In genomic region chr9:96217358-96217755, GRCh38 we compare ENCODE assay signal across 10 cellular contexts.
A peak's percentile ranks its signal among the peaks of the same experiment; 100 is the strongest.
DNase-seq lines count a peak whose midpoint lies in the region; ATAC-seq and TF ChIP-seq lines count a peak whose summit lies in the region.
"Had no signal": no experiment of that assay in that cellular context is flagged by ENCODE, and none has a peak within 500 bp of the region (broad histone marks: within the 10 kb centered on the region; RNA-seq: fewer than 3 reads in every experiment).

No MANE protein-coding gene starts in this region.

- peak overlapping the region; percentile 90 for H2AFZ ChIP-seq in HCT116 (ENCODE audit: low read depth, low read length, poor library complexity, severe bottlenecking)

- in situ Hi-C loops in GM13977 (cut with MboI; ENCODE audit: low pct_unique_long_range_greater_than_20kb, low sequenced_read_pairs, unreplicated experiment): no loop called here

- no peak for TF ChIP-seq RAD21 in HCT116 (IDR thresholded peaks at IDR 0.05; ENCODE audit: low read depth)

- peaks cover 61% of the 10 kb centered on the region for H3K27me3 Mint-ChIP-seq in activated T-helper 2 cell treated with anti-CD3 and anti-CD28 coated beads, Interferon-gamma antibody, Interleukin-2, Interleukin-4, amounts not matched to agents 10 μg/mL and 5 μg/mL and 100 μg/mL, durations not matched to agents 14 hours and 24 hours and 36 hours (ENCODE audit: low read depth)
- H3K27me3 Mint-ChIP-seq in immature natural killer cell (ENCODE audit: low read depth in 3 of 3): peaks cover 8 to 19% (median 14%) of the 10 kb centered on the region in 3 donors
- peaks cover 41% of the 10 kb centered on the region for H3K27me3 Mint-ChIP-seq in HFFc6 (ENCODE audit: insufficient read depth)

- no peaks in the 10 kb centered on the region for H3K79me2 ChIP-seq in HCT116 (ENCODE audit: insufficient read depth, low read length)

- CTCF ChIA-PET in HCT116 (lab: Charles Lee): interaction anchor here (0.7 to 1.5 kb wide), 4 partner anchors 9 to 1536 kb away, joined by 3 to 6 read pairs (median 4); no protein-coding TSS in a partner anchor

- RAD21 ChIA-PET in HCT116 (lab: Charles Lee; ENCODE audit: low non-redundant PET in 1 of 2, low total read pairs in 2 of 2, uncharacterized antibody in 2 of 2, unreplicated experiment in 2 of 2): interaction anchor here in 1 of 2 experiments (0.7 kb wide), 1 partner anchor 811 kb away, joined by 3 read pairs; no protein-coding TSS in a partner anchor

- H3K9ac ChIP-seq in HCT116 (ENCODE audit: low read length): no peak overlapping the region

- H3K4me2 ChIP-seq in HCT116 (ENCODE audit: low read length): no peak overlapping the region

- TF ChIP-seq CTCF in HCT116 (IDR thresholded peaks at IDR 0.05 in 2 of 3, conservative IDR thresholded peaks at IDR 0.05 in 1 of 3; ENCODE audit: borderline replicate concordance in 1 of 3, insufficient read depth in 1 of 3, low read depth in 2 of 3, low read length in 2 of 3) (no peak), HFFc6 (IDR thresholded peaks at IDR 0.05) (no peak), GM13977 (IDR thresholded peaks at IDR 0.05; ENCODE audit: extremely low read depth, insufficient read depth, missing control alignments) (no peak)

- H3K27me3 ChIP-seq in HCT116 (ENCODE audit: insufficient read depth, low read length): 0 out of 2 replicates have a peak, but pooled peaks cover 3% of the 10 kb centered on the region

- H3K4me3 ChIP-seq in HCT116 (replicated peaks in 1 of 2; ENCODE audit: low read depth in 1 of 2, low read length in 2 of 2): no peak overlapping the region

- H3K9me3 ChIP-seq in HCT116 (ENCODE audit: control insufficient read depth in 1 of 2, insufficient read depth in 1 of 2, low read depth in 1 of 2, low read length in 2 of 2): no peaks in the 10 kb centered on the region

- TF ChIP-seq POLR2A in HCT116 (IDR thresholded peaks at IDR 0.05; ENCODE audit: borderline replicate concordance, extremely low read depth, insufficient read depth, insufficient read length): no peak

- H3K4me1 Mint-ChIP-seq in activated T-helper 2 cell treated with anti-CD3 and anti-CD28 coated beads, Interferon-gamma antibody, Interleukin-2, Interleukin-4, amounts not matched to agents 10 μg/mL and 5 μg/mL and 100 μg/mL, durations not matched to agents 14 hours and 24 hours and 36 hours (ENCODE audit: low read depth): peaks cover 13% of the 10 kb centered on the region
- H3K4me1 Mint-ChIP-seq in immature natural killer cell: peaks cover 21 to 22% of the 10 kb centered on the region in 2 donors
- H3K4me1 Mint-ChIP-seq in HFFc6 (ENCODE audit: low read depth): peaks cover 7% of the 10 kb centered on the region

- H4K20me1 ChIP-seq in HCT116 (ENCODE audit: insufficient read depth): no peaks in the 10 kb centered on the region

- H3K27ac ChIP-seq in HCT116 (ENCODE audit: low read depth, low read length): no peak overlapping the region

- BruUV-seq in HCT116 (replicated peaks; lab: Mats Ljungman, UMichigan): no TSS peak

- no peaks in the 10 kb centered on the region for H3K36me3 Mint-ChIP-seq in activated T-helper 2 cell treated with anti-CD3 and anti-CD28 coated beads, Interferon-gamma antibody, Interleukin-2, Interleukin-4, amounts not matched to agents 10 μg/mL and 5 μg/mL and 100 μg/mL, durations not matched to agents 14 hours and 24 hours and 36 hours (ENCODE audit: low read depth)
- H3K36me3 Mint-ChIP-seq in immature natural killer cell (no peaks in the 10 kb centered on the region), HFFc6 (ENCODE audit: low read depth) (no peaks in the 10 kb centered on the region)

- H3K9me2 ChIP-seq in HCT116 (ENCODE audit: insufficient read depth): no peaks in the 10 kb centered on the region

- H3K36me3 ChIP-seq in HCT116 (ENCODE audit: control insufficient read depth in 1 of 2, insufficient read depth in 2 of 2, low read length in 2 of 2): no peaks in the 10 kb centered on the region

- no peaks in the 10 kb centered on the region for H3K9me3 Mint-ChIP-seq in activated T-helper 2 cell treated with anti-CD3 and anti-CD28 coated beads, Interferon-gamma antibody, Interleukin-2, Interleukin-4, amounts not matched to agents 10 μg/mL and 5 μg/mL and 100 μg/mL, durations not matched to agents 14 hours and 24 hours and 36 hours
- H3K9me3 Mint-ChIP-seq in immature natural killer cell (peaks cover 0 to 2% (median 0%) of the 10 kb centered on the region in 6 donors), HFFc6 (no peaks in the 10 kb centered on the region)
- H3K9me3 Mint-ChIP-seq: activated T-helper 17 cell treated with anti-CD3 and anti-CD28 coated beads, Interleukin-2, amount 50 U/mL, for 72 hours; T-helper 1 cell treated with Interleukin-12 subunit alpha and Interleukin-12 subunit beta and Interleukin-4 antibody, amounts not matched to agents 30 μg/mL and 1 μg/mL, for 36 hours had no signal

- H3K27ac Mint-ChIP-seq in activated T-helper 2 cell treated with anti-CD3 and anti-CD28 coated beads, Interferon-gamma antibody, Interleukin-2, Interleukin-4, amounts not matched to agents 10 μg/mL and 5 μg/mL and 100 μg/mL, durations not matched to agents 14 hours and 24 hours and 36 hours: no peak overlapping the region
- peak overlapping the region in 1 of 6 donors; percentile 64 for H3K27ac Mint-ChIP-seq in immature natural killer cell
- H3K27ac Mint-ChIP-seq in HFFc6: no peak overlapping the region
- H3K27ac Mint-ChIP-seq: activated T-helper 17 cell treated with anti-CD3 and anti-CD28 coated beads, Interleukin-2, amount 50 U/mL, for 72 hours had no signal

- intact Hi-C loops in HCT116 (cut with micrococcal nuclease): loop anchor here (5.0 to 10.0 kb wide), 5 partner anchors 490 to 1663 kb away; partner anchors contain the start of gene PCAT7
- intact Hi-C loops in activated T-helper 2 cell treated with anti-CD3 and anti-CD28 coated beads, Interferon-gamma antibody, Interleukin-2, Interleukin-4, amounts not matched to agents 10 μg/mL and 5 μg/mL and 100 μg/mL, durations not matched to agents 14 hours and 24 hours and 36 hours (cut with micrococcal nuclease): loop anchor here (5.0 kb wide), 2 partner anchors 65 to 710 kb away; no protein-coding TSS in a partner anchor

- DNase-seq in HCT116 (ENCODE audit: low read depth, low spot score) (no peak), immature natural killer cell (no peak), retina (peak; percentile 77), HFFc6 (no peak), SW480 (ENCODE audit: low spot score) (no peak), GM13977 (ENCODE audit: low spot score) (no peak)
- no peak for DNase-seq in activated T-helper 2 cell treated with anti-CD3 and anti-CD28 coated beads, Interferon-gamma antibody, Interleukin-2, Interleukin-4, amounts not matched to agents 10 μg/mL and 5 μg/mL and 100 μg/mL, durations not matched to agents 14 hours and 24 hours and 36 hours (ENCODE audit: low spot score)

- H3K4me1 ChIP-seq in HCT116 (ENCODE audit: control insufficient read depth in 1 of 2, insufficient read depth in 2 of 2, low read length in 2 of 2): peaks cover 5 to 8% of the 10 kb centered on the region in 2 experiments; a peak in 3 of 4 replicates

- H3K4me3 Mint-ChIP-seq in activated T-helper 2 cell treated with anti-CD3 and anti-CD28 coated beads, Interferon-gamma antibody, Interleukin-2, Interleukin-4, amounts not matched to agents 10 μg/mL and 5 μg/mL and 100 μg/mL, durations not matched to agents 14 hours and 24 hours and 36 hours (ENCODE audit: low read depth): peak overlapping the region; percentile 56
- peak overlapping the region; percentile 50 to 74 (median 65) for H3K4me3 Mint-ChIP-seq in immature natural killer cell
- no peak overlapping the region for H3K4me3 Mint-ChIP-seq in HFFc6

- ATAC-seq in HCT116: no peak
- ATAC-seq in HG02763 (IDR thresholded peaks at IDR 0.05; ENCODE audit: unreplicated experiment): no peak

- POLR2A ChIA-PET in HCT116 (lab: Charles Lee): interaction anchor here (0.7 kb wide), 1 partner anchor 16 kb away, joined by 3 read pairs; no protein-coding TSS in a partner anchor

TF ChIP-seq in HCT116, 20 proteins besides CTCF, POLR2A, EP300 and RAD21 (continues in another document):
- TF ChIP-seq YY1 (IDR thresholded peaks at IDR 0.05; ENCODE audit: extremely low read depth, insufficient replicate concordance, low read depth, low read length) (no peak), FOSL1 (IDR thresholded peaks at IDR 0.05; ENCODE audit: low read depth) (no peak), CEBPB (IDR thresholded peaks at IDR 0.05; ENCODE audit: low read depth) (no peak), JUND (IDR thresholded peaks at IDR 0.05) (no peak), SRF (IDR thresholded peaks at IDR 0.05; ENCODE audit: low read depth) (no peak), EZH2phosphoT487 (IDR thresholded peaks at IDR 0.05; ENCODE audit: borderline replicate concordance) (no peak), POLR2AphosphoS5 (IDR thresholded peaks at IDR 0.05; ENCODE audit: low read depth, low read length) (no peak), EZH2 (IDR thresholded peaks at IDR 0.05) (no peak), SIN3A (IDR thresholded peaks at IDR 0.05; ENCODE audit: low read depth) (no peak), ZNF274 (IDR thresholded peaks at IDR 0.05; ENCODE audit: low read depth, low read length) (no peak), SP1 (IDR thresholded peaks at IDR 0.05; ENCODE audit: low read depth) (no peak), EGR1 (IDR thresholded peaks at IDR 0.05; ENCODE audit: low read depth) (no peak), TCF7L2 (IDR thresholded peaks at IDR 0.05; ENCODE audit: borderline replicate concordance, extremely low read depth, insufficient read depth, insufficient read length) (no peak), MAX (IDR thresholded peaks at IDR 0.05) (no peak), ELF1 (IDR thresholded peaks at IDR 0.05; ENCODE audit: borderline replicate concordance, low read depth) (no peak)
- TF ChIP-seq, protein P1, sequence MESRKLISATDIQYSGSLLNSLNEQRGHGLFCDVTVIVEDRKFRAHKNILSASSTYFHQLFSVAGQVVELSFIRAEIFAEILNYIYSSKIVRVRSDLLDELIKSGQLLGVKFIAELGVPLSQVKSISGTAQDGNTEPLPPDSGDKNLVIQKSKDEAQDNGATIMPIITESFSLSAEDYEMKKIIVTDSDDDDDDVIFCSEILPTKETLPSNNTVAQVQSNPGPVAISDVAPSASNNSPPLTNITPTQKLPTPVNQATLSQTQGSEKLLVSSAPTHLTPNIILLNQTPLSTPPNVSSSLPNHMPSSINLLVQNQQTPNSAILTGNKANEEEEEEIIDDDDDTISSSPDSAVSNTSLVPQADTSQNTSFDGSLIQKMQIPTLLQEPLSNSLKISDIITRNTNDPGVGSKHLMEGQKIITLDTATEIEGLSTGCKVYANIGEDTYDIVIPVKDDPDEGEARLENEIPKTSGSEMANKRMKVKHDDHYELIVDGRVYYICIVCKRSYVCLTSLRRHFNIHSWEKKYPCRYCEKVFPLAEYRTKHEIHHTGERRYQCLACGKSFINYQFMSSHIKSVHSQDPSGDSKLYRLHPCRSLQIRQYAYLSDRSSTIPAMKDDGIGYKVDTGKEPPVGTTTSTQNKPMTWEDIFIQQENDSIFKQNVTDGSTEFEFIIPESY (IDR thresholded peaks at IDR 0.05; ENCODE audit: extremely low read depth, insufficient replicate concordance, low read length): no peak
